ENCODE assay signal across 24 cellular contexts in the genomic region with DNA sequence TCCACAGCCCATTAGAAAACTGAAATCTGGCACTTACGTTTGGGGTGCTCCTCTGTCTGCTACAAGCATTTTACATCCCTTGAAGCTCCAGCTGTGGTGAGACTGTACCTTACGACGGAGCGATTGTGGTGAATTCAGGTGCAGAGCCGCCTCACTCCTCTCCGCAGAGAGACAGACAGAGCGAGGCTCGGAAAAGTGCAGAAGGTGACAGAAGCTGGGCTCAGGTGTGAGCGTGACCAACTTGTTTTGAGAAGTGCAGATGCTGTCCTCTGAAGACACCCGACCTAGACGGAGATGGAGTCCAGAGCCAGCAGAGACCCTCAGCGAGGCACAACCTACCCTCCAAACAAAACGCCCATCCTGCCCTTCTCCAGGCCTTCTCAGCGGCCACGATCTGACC.
"Had no signal": no experiment of that assay in that cellular context is flagged by ENCODE, and none has a peak within 500 bp of the region (broad histone marks: within the 10 kb centered on the region; RNA-seq: fewer than 3 reads in every experiment).

No MANE protein-coding gene starts in this region.

- ATAC-seq: heart left ventricle; mucosa of descending colon; naive thymus-derived CD4-positive, alpha-beta T cell; natural killer cell treated with Interleukin-12 subunit alpha and Interleukin-12 subunit beta and Interleukin-15 and Interleukin-18, amount 100 ng/mL, for 72 hours; right cardiac atrium; stimulated activated memory B cell treated with anti-CD40 and anti-IgM and Interleukin-4, amounts not matched to agents 10 μg/mL and 1 μg/mL and 100 μg/mL, for 72 hours had no signal

- H3K4me1 ChIP-seq: heart left ventricle, left ventricle myocardium inferior, prostate gland, sigmoid colon, spleen, tibial nerve, uterus had no signal

- H3K27me3 ChIP-seq: heart left ventricle, ovary, sigmoid colon, tibial nerve, uterus had no signal

- H3K27ac ChIP-seq: heart left ventricle, left ventricle myocardium inferior, ovary, prostate gland, sigmoid colon, spleen, tibial nerve, uterus had no signal

- DNase-seq: heart left ventricle; hypothalamus; immature natural killer cell; left ventricle myocardium inferior; midbrain; mucosa of descending colon; naive thymus-derived CD4-positive, alpha-beta T cell; ovary; retina; right cardiac atrium; sigmoid colon; small intestine; spleen; stimulated activated CD4-positive, alpha-beta T cell treated with anti-CD3 and anti-CD28 coated beads, Interleukin-4, amount 100 ng/mL, for 24 hours; stimulated activated naive CD4-positive, alpha-beta T cell treated with Interleukin-2 at 50 U/mL for 16 hours; stimulated activated naive CD8-positive, alpha-beta T cell treated with anti-CD3 and anti-CD28 coated beads, Interleukin-15, amount 100 ng/mL, for 72 hours; substantia nigra; uterus had no signal

- H3K9me3 ChIP-seq: heart left ventricle, left ventricle myocardium inferior, mucosa of descending colon, ovary, prostate gland, sigmoid colon, spleen, uterus had no signal

- H3K36me3 Mint-ChIP-seq: immature natural killer cell; naive thymus-derived CD4-positive, alpha-beta T cell; natural killer cell treated with Interleukin-12 subunit alpha and Interleukin-12 subunit beta and Interleukin-15 and Interleukin-18, amount 100 ng/mL, for 72 hours; stimulated activated memory B cell treated with anti-CD40 and anti-IgM and Interleukin-4, amounts not matched to agents 10 μg/mL and 1 μg/mL and 100 μg/mL, for 72 hours; type B pancreatic cell had no signal

- H3K36me3 ChIP-seq: heart left ventricle, left ventricle myocardium inferior, ovary, prostate gland, sigmoid colon, spleen, tibial nerve, uterus had no signal

- H3K27ac Mint-ChIP-seq: immature natural killer cell; natural killer cell treated with Interleukin-12 subunit alpha and Interleukin-12 subunit beta and Interleukin-15 and Interleukin-18, amount 100 ng/mL, for 72 hours; stimulated activated memory B cell treated with anti-CD40 and anti-IgM and Interleukin-4, amounts not matched to agents 10 μg/mL and 1 μg/mL and 100 μg/mL, for 72 hours; type B pancreatic cell had no signal

- H3K4me3 ChIP-seq: heart left ventricle, left ventricle myocardium inferior, lung, mucosa of descending colon, ovary, prostate gland, sigmoid colon, spleen, tibial nerve, uterus had no signal

- H3K4me1 Mint-ChIP-seq: immature natural killer cell; stimulated activated memory B cell treated with anti-CD40 and anti-IgM and Interleukin-4, amounts not matched to agents 10 μg/mL and 1 μg/mL and 100 μg/mL, for 72 hours; stimulated activated naive CD8-positive, alpha-beta T cell treated with anti-CD3 and anti-CD28 coated beads, Interleukin-15, amount 100 ng/mL, for 72 hours had no signal

- H3K4me3 Mint-ChIP-seq: immature natural killer cell; naive thymus-derived CD4-positive, alpha-beta T cell; natural killer cell treated with Interleukin-12 subunit alpha and Interleukin-12 subunit beta and Interleukin-15 and Interleukin-18, amount 100 ng/mL, for 72 hours; stimulated activated memory B cell treated with anti-CD40 and anti-IgM and Interleukin-4, amounts not matched to agents 10 μg/mL and 1 μg/mL and 100 μg/mL, for 72 hours; stimulated activated naive CD8-positive, alpha-beta T cell treated with anti-CD3 and anti-CD28 coated beads, Interleukin-15, amount 100 ng/mL, for 72 hours; type B pancreatic cell had no signal
